7 cellular contexts compared by ENCODE assay signal in the genomic region with DNA sequence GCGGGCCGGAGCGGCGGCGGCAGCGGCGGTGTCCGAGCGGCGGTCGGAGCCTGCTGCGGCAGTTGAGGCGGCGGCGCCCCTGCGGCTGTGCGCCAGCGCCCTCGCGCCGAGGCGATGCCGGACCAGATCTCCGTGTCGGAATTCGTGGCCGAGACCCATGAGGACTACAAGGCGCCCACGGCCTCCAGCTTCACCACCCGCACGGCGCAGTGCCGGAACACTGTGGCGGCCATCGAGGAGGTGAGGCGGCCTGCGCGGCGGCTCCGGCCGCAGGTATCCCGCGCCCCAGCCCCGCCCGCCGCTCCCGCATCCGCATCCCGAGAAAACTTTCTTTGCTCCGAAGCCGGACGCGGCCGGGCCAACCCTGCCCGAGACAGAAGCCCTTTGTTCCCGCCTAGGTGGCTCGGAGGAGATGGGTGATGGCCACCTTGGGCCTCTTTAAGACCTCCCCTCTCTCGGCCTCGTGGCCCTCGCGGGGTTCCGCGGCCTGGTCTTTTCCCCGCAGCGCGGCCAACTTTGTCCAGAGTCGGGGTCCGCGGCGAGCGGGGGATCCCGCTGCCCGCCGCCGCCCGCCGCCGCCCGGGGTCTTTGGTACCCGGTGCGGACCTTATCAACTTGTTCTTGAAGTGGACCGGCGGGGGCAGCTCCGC. TPM values are rescaled to one million over a fixed set of nuclear protein-coding genes. Genes with fewer than 3 reads are reported as not detected.
DNase-seq lines count a peak whose midpoint lies in the region; TF ChIP-seq lines count a peak whose summit lies in the region.

No MANE protein-coding gene starts in this region.

- intact Hi-C loops in esophagus squamous epithelium (cut with DNase I), result loop anchor here (10.0 kb wide), 1 partner anchor 128 kb away; no protein-coding TSS in a partner anchor

- no peak for TF ChIP-seq CTCF in GM10248 (IDR thresholded peaks at IDR 0.05; ENCODE audit: control extremely low read depth, extremely low read depth, low read depth, missing control alignments)
- no peak for TF ChIP-seq CTCF in esophagus squamous epithelium (IDR thresholded peaks at IDR 0.05)
- TF ChIP-seq CTCF in nephron progenitor cell (IDR thresholded peaks at IDR 0.05), result no peak

- H3K27me3 Mint-ChIP-seq in nephron progenitor cell (ENCODE audit: low read depth, poor library complexity), result peaks cover 9% of the 10 kb centered on the region

- no peak for TF ChIP-seq POLR2A in esophagus squamous epithelium (IDR thresholded peaks at IDR 0.05)

- peaks cover 7 to 54% (median 19%) of the 10 kb centered on the region in 3 donors for H3K4me1 ChIP-seq in esophagus squamous epithelium

- POLR2A ChIA-PET in GM10248 (lab: Yijun Ruan, JAX), result no interaction called here

- CTCF ChIA-PET in GM10248 (lab: Yijun Ruan, JAX), result no interaction called here

- no peaks in the 10 kb centered on the region for H3K36me3 ChIP-seq in esophagus squamous epithelium

- H3K36me3 Mint-ChIP-seq in nephron progenitor cell (ENCODE audit: low read depth), result peaks cover 11% of the 10 kb centered on the region

- H3K27ac Mint-ChIP-seq in nephron progenitor cell, result no peak overlapping the region

- peak overlapping the region; percentile 76 for H3K4me3 Mint-ChIP-seq in nephron progenitor cell

- H3K27ac ChIP-seq in esophagus squamous epithelium, result peak overlapping the region; percentile 83 to 96 (median 88)

- DNase-seq in GM10248 (ENCODE audit: extremely low spot score) (peak; percentile 30), HCEC 1CT (peak; percentile 34), T1000 (lab: John Stamatoyannopoulos, UW) (peak; percentile 14), esophagus squamous epithelium (lab: John Stamatoyannopoulos, UW) (no peak), nephron progenitor cell (no peak), kidney glomerular epithelial cell (lab: John Stamatoyannopoulos, UW) (no peak), NOMO-1 treated with DMSO at 0.1 percent for 48 hours (lab: John Stamatoyannopoulos, UW; ENCODE audit: unreplicated experiment) (no peak)

- peaks cover 0 to 9% (median 0%) of the 10 kb centered on the region in 4 donors for H3K27me3 ChIP-seq in esophagus squamous epithelium

- H3K4me3 ChIP-seq in esophagus squamous epithelium, result peak overlapping the region; percentile 56 to 81 (median 68)

- H3K9me3 ChIP-seq in esophagus squamous epithelium, result no peaks in the 10 kb centered on the region

- no peaks in the 10 kb centered on the region for H3K9me3 Mint-ChIP-seq in nephron progenitor cell

- 3% methylated on average over 6 of the region's 84 CpGs; no CpG with 5 or more reads in 1 of the 2 donors for WGBS in esophagus squamous epithelium, 2 donors

- H3K4me1 Mint-ChIP-seq in nephron progenitor cell, result peaks cover 49% of the 10 kb centered on the region

RNA-seq across cellular contexts. Expression of a gene that starts 0.5 kb away (rescaled TPM):
- total RNA-seq in esophagus squamous epithelium, result 10 to 100 TPM in 1 of 4 donors, 1 to 10 TPM in 3; 3.3 to 15.3 (median 6.9) TPM

Comparison
In these comparisons a context has a peak if more than half of its experiments do, and no peak if none do; other contexts are left out.
1. DNase-seq: peak in GM10248 (single experiment), HCEC 1CT (single experiment) and T1000 (single experiment); none in esophagus squamous epithelium (single experiment), nephron progenitor cell (single experiment), kidney glomerular epithelial cell (single experiment) and NOMO-1 treated with DMSO at 0.1 percent for 48 hours (single experiment).